Comparison of ENCODE assay signal across 8 cellular contexts in the genomic region with DNA sequence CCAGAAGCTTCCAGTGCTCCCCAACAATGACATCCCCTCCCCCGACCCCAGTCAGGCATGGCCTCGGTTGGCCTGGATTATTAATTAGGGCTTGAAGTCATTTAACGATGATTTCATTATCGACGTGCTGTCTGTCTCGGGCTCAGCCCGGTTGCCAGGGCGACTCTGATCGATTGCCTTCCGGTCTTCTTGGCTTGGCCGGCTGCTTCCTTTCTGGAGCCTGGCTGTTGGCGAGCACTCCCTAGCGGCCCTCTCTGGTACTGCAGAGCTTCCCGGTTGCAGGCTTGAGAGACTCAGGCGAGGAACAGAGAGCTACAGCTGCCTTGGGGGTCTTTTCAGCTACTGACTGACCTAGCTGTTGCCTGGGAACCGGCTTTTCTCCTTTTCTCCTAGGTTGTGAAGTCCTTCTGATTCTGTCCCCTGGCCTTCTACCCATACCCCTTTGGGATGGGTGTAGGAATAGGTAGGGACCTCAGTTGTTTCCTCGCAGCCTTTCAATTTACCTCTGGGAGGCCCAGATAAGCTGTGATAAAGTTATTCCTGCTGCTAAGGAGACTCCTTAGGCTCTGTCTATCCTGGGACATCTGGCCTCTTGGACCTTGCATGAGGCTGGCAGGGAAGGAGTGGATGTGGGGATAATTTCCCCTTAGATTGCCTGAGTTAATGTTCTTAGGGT. TPM values are rescaled to one million over a fixed set of nuclear protein-coding genes. Genes with fewer than 3 reads are reported as not detected.
A peak's percentile ranks its signal among the peaks of the same experiment; 100 is the strongest.
DNase-seq lines count a peak whose midpoint lies in the region; ATAC-seq and TF ChIP-seq lines count a peak whose summit lies in the region.

No MANE protein-coding gene starts in this region.

- peaks cover 24% of the 10 kb centered on the region for H3K4me1 Mint-ChIP-seq in type B pancreatic cell (ENCODE audit: unreplicated experiment)

- H3K36me3 Mint-ChIP-seq in type B pancreatic cell: no peaks in the 10 kb centered on the region

- H3K9me3 Mint-ChIP-seq in type B pancreatic cell: no peaks in the 10 kb centered on the region

- H3K27ac ChIP-seq in HUES48 (ENCODE audit: low read depth, low read length) (no peak overlapping the region), ovary (no peak overlapping the region)

- H3K27me3 Mint-ChIP-seq in type B pancreatic cell: peaks cover 66% of the 10 kb centered on the region

- peak; percentile 74 for ATAC-seq in GM21390 (IDR thresholded peaks at IDR 0.05; ENCODE audit: unreplicated experiment)

- 16 to 26% (median 22%) methylated on average over 17 of the region's 17 CpGs for WGBS in ovary, 3 donors

- peak; percentile 37 to 50 (median 44) for TF ChIP-seq CTCF in ovary (IDR thresholded peaks at IDR 0.05)
- peak; percentile 90 for TF ChIP-seq CTCF in type B pancreatic cell (conservative IDR thresholded peaks at IDR 0.05)

- no peaks in the 10 kb centered on the region for H3K36me3 ChIP-seq in HUES48 (ENCODE audit: control insufficient read depth, insufficient read depth, low read length)
- no peaks in the 10 kb centered on the region for H3K36me3 ChIP-seq in ovary

- H3K4me1 ChIP-seq in HUES48 (ENCODE audit: control insufficient read depth, insufficient read depth, low read length) (peaks cover 25% of the 10 kb centered on the region), ovary (ENCODE audit: insufficient read depth) (peaks cover 2% of the 10 kb centered on the region)

- no peaks in the 10 kb centered on the region for H3K9me3 ChIP-seq in HUES48 (ENCODE audit: control insufficient read depth, insufficient read depth, low read length)
- no peaks in the 10 kb centered on the region for H3K9me3 ChIP-seq in ovary

- H3K4me3 ChIP-seq in HUES48 (ENCODE audit: low read depth, low read length): peak overlapping the region; percentile 60
- H3K4me3 ChIP-seq in ovary: no peak overlapping the region

- H3K27ac Mint-ChIP-seq in type B pancreatic cell: no peak overlapping the region

- DNase-seq in DMS 273 treated with DMSO at 0.1 percent for 48 hours (lab: John Stamatoyannopoulos, UW): peak; percentile 24
- peak; percentile 20 for DNase-seq in RKO (ENCODE audit: low spot score)
- DNase-seq in activated gamma-delta T cell treated with Interleukin-2 at 50 U/mL for 16 hours: peak; percentile 77
- DNase-seq in glomerular visceral epithelial cell (ENCODE audit: extremely low spot score): peak; percentile 57
- peak; percentile 50 to 81 (median 74) for DNase-seq in ovary
- peak; percentile 88 for DNase-seq in type B pancreatic cell (ENCODE audit: extremely low spot score, unreplicated experiment)

- peak overlapping the region; percentile 81 for H3K4me3 Mint-ChIP-seq in type B pancreatic cell

- no peak for TF ChIP-seq EP300 in ovary (IDR thresholded peaks at IDR 0.05)

- no peak overlapping the region for H3K9ac ChIP-seq in HUES48 (ENCODE audit: low read depth, low read length)

- H3K27me3 ChIP-seq in HUES48 (ENCODE audit: control insufficient read depth, insufficient read depth, low read length) (peaks cover 79% of the 10 kb centered on the region), ovary (no peaks in the 10 kb centered on the region)

- TF ChIP-seq POLR2A in ovary (IDR thresholded peaks at IDR 0.05): no peak

- intact Hi-C loops in ovary (cut with DNase I): no loop called here

RNA-seq across cellular contexts. Expression of a gene that starts 5.5 kb away (rescaled TPM):
- total RNA-seq in ovary (not detected), type B pancreatic cell (ENCODE audit: low replicate concordance) (not detected in 2 replicates)
- not detected for polyA plus RNA-seq in ovary

RNA-seq across cellular contexts. Expression of a gene that starts 30.0 kb away (rescaled TPM):
- total RNA-seq in ovary: 100 to 1,000 TPM in 5 of 7 donors, 10 to 100 TPM in 2; 52.2 to 170 (median 134) TPM
- polyA plus RNA-seq in ovary: 100 to 1,000 TPM; 142 to 202 TPM
- 66.2 and 86.7 TPM in 2 replicates for total RNA-seq in type B pancreatic cell (ENCODE audit: low replicate concordance)

Comparison
In these comparisons a context has a peak if more than half of its experiments do, and no peak if none do; other contexts are left out.
1. DNase-seq: peak in every context shown above with its lines; median percentile 88 in type B pancreatic cell; 77 in activated gamma-delta T cell treated with Interleukin-2 at 50 U/mL for 16 hours; 74 in ovary; 57 in glomerular visceral epithelial cell; 24 in DMS 273 treated with DMSO at 0.1 percent for 48 hours; 20 in RKO.